Comparison of ENCODE assay signal across 1 cellular context in genomic region chr14:61514927-61515326, GRCh38.
TF ChIP-seq lines count a peak whose summit lies in the region.

No MANE protein-coding gene starts in this region.

TF ChIP-seq in A549, 52 proteins besides CTCF, POLR2A, EP300 and RAD21 (continued from another document):
- TF ChIP-seq E2F6 (IDR thresholded peaks at IDR 0.05; ENCODE audit: borderline replicate concordance, low read depth) (no peak), BCL3 (IDR thresholded peaks at IDR 0.05) (no peak), HOXB5 (CRISPR knock-in tag; IDR thresholded peaks at IDR 0.05) (no peak), FOSL2 (IDR thresholded peaks at IDR 0.05) (no peak), FOSL2 (CRISPR knock-in tag; IDR thresholded peaks at IDR 0.05) (no peak), CBX2 (IDR thresholded peaks at IDR 0.05; ENCODE audit: borderline replicate concordance, low read depth) (no peak), TP53 (CRISPR knock-in tag; IDR thresholded peaks at IDR 0.05) (no peak), CHD4 (IDR thresholded peaks at IDR 0.05; ENCODE audit: borderline replicate concordance) (no peak), POLR2AphosphoS2 (conservative IDR thresholded peaks at IDR 0.05; ENCODE audit: low read length) (no peak), HOXB13 (CRISPR knock-in tag; IDR thresholded peaks at IDR 0.05; ENCODE audit: low read depth) (no peak), ZFP36 (IDR thresholded peaks at IDR 0.05; ENCODE audit: borderline replicate concordance, partially characterized antibody) (no peak), JUNB (IDR thresholded peaks at IDR 0.05) (no peak), FOSB (CRISPR knock-in tag; IDR thresholded peaks at IDR 0.05) (no peak), CHD2 (IDR thresholded peaks at IDR 0.05; ENCODE audit: low read length, partially characterized antibody) (no peak), TFCP2L1 (CRISPR knock-in tag; IDR thresholded peaks at IDR 0.05) (no peak), EHF (CRISPR knock-in tag; IDR thresholded peaks at IDR 0.05) (no peak)
